8 cellular contexts compared by ENCODE assay signal in the genomic region with DNA sequence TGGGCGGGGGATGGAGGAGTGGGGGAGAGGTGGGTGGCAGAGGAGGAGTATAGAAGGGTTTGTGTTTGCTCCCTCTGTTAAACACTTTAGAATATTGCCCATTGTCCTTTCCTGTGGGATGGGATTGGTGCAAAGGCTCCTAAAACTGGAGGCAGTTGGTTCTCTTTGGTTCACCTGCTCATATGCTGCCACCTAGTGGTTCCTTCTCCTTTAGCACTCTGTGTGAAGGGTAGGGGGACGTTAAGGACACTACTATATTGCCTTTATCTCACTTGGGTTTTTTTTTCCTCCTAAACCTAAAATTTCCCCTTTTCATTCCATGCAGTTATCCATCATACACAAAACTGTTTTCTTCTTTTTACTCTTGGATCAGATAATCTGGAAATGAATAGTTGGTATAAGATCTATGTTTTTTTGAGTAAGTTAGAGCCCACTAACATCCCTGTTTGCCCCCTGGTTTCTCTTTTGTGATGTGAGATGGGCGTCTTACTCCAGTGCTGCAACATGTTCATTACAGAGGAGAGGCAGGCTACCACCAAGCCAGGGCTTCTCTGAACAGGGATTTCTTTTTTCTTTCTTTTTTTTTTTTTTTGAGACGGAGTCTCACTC. TPM values are rescaled to one million over a fixed set of nuclear protein-coding genes. Genes with fewer than 3 reads are reported as not detected.
DNase-seq lines count a peak whose midpoint lies in the region; ATAC-seq and TF ChIP-seq lines count a peak whose summit lies in the region.

No MANE protein-coding gene starts in this region.

- TF ChIP-seq POLR2A in vagina (IDR thresholded peaks at IDR 0.05), result no peak

- H3K79me2 ChIP-seq in fibroblast of lung (ENCODE audit: control insufficient read depth, insufficient read depth, low read length), result no peaks in the 10 kb centered on the region

- DNase-seq in CMK (ENCODE audit: low read depth), result peak; percentile 40
- DNase-seq in HS-27A (ENCODE audit: low read depth), result peak; percentile 45
- DNase-seq in NCI-H82 treated with DMSO at 0.1 percent for 48 hours (lab: John Stamatoyannopoulos, UW; ENCODE audit: unreplicated experiment), result peak; percentile 81
- peak; percentile 44 for DNase-seq in activated T-cell treated with anti-CD3 and anti-CD28 coated beads for 24 hours (ENCODE audit: low read depth)
- peak; percentile 51 to 79 for DNase-seq in fibroblast of lung (ENCODE audit: low read depth in 2 of 2)
- no peak for DNase-seq in vagina (ENCODE audit: extremely low spot score in 2 of 2)

- no peak overlapping the region for H3K4me3 Mint-ChIP-seq in nephron

- H3K36me3 Mint-ChIP-seq in nephron (ENCODE audit: low read depth), result no peaks in the 10 kb centered on the region

- no peak for ATAC-seq in GM19455 (IDR thresholded peaks at IDR 0.05; ENCODE audit: unreplicated experiment)

- peaks cover 7% of the 10 kb centered on the region for H3K27me3 Mint-ChIP-seq in nephron (ENCODE audit: low read depth)

- no peak overlapping the region for H2AFZ ChIP-seq in fibroblast of lung (ENCODE audit: low read length)

- H4K20me1 ChIP-seq in fibroblast of lung (ENCODE audit: control insufficient read depth, extremely low read depth, insufficient read depth, low read length), result no peaks in the 10 kb centered on the region

- peak; percentile 86 to 94 for TF ChIP-seq CTCF in fibroblast of lung (conservative IDR thresholded peaks at IDR 0.05 in 1 of 2, IDR thresholded peaks at IDR 0.05 in 1 of 2; ENCODE audit: low read depth in 1 of 2, low read length in 2 of 2)
- TF ChIP-seq CTCF in nephron (IDR thresholded peaks at IDR 0.05; ENCODE audit: unreplicated experiment in 3 of 3), result peak; percentile 82 to 92 (median 88)
- TF ChIP-seq CTCF in vagina (IDR thresholded peaks at IDR 0.05), result peak; percentile 61 to 76 (median 70)

- H3K4me2 ChIP-seq in fibroblast of lung (ENCODE audit: extremely low read depth, insufficient read depth, low read length), result no peak overlapping the region

- H3K27ac Mint-ChIP-seq in nephron, result peak overlapping the region in 2 of 3 experiments; percentile 9 to 14

- H3K4me1 ChIP-seq in fibroblast of lung (ENCODE audit: control insufficient read depth, extremely low read depth, insufficient read depth, low read length) (no peaks in the 10 kb centered on the region), vagina (no peaks in the 10 kb centered on the region)

- H3K4me1 Mint-ChIP-seq in nephron, result peaks cover 10% of the 10 kb centered on the region

- intact Hi-C loops in vagina (cut with DNase I), result no loop called here

- H3K9me3 ChIP-seq in fibroblast of lung (ENCODE audit: control insufficient read depth, insufficient read depth, low read depth, low read length) (no peaks in the 10 kb centered on the region), vagina (no peaks in the 10 kb centered on the region)

- H3K4me3 ChIP-seq in fibroblast of lung (replicated peaks in 1 of 4; ENCODE audit: control extremely low read depth in 1 of 4, insufficient read depth in 1 of 4, low read depth in 3 of 4, low read length in 4 of 4) (no peak overlapping the region), vagina (no peak overlapping the region)

- no peak overlapping the region for H3K9ac ChIP-seq in fibroblast of lung (ENCODE audit: insufficient read depth, low read length)

- H3K27me3 ChIP-seq in fibroblast of lung (ENCODE audit: control insufficient read depth, insufficient read depth, low read length), result peaks cover 7% of the 10 kb centered on the region
- H3K27me3 ChIP-seq in vagina, result no peaks in the 10 kb centered on the region

- H3K27ac ChIP-seq in fibroblast of lung (ENCODE audit: insufficient read depth, low read length) (no peak overlapping the region), vagina (no peak overlapping the region)

- H3K9me3 Mint-ChIP-seq in nephron, result no peaks in the 10 kb centered on the region

- no peaks in the 10 kb centered on the region for H3K36me3 ChIP-seq in fibroblast of lung (ENCODE audit: control insufficient read depth, insufficient read depth, low read length)
- no peaks in the 10 kb centered on the region for H3K36me3 ChIP-seq in vagina

RNA-seq across cellular contexts. Expression of gene SNX11, which starts 23.8 kb away (rescaled TPM):
- total RNA-seq in fibroblast of lung (9.0 and 12.6 TPM in 2 replicates), vagina (15.0 TPM)
- polyA plus RNA-seq in fibroblast of lung, result 13.2 and 17.7 TPM in 2 replicates
- polyA plus RNA-seq in fibroblast of lung (2012), result 15.1 and 18.7 TPM in 2 replicates
- polyA minus RNA-seq in fibroblast of lung (ENCODE audit: low replicate concordance), result 15.9 and 24.2 TPM in 2 replicates

RNA-seq across cellular contexts. Expression of gene CBX1, which starts 30.0 kb away (rescaled TPM):
- total RNA-seq in fibroblast of lung (44.9 and 50.4 TPM in 2 replicates), vagina (43.5 TPM)
- polyA plus RNA-seq in fibroblast of lung, result 64.8 and 68.1 TPM in 2 replicates
- polyA plus RNA-seq in fibroblast of lung (2012), result 78.7 and 95.1 TPM in 2 replicates
- polyA minus RNA-seq in fibroblast of lung (ENCODE audit: low replicate concordance), result 3.5 and 7.2 TPM in 2 replicates

Comparison
In these comparisons a context has a peak if more than half of its experiments do, and no peak if none do; other contexts are left out.
1. DNase-seq: peak in CMK (single experiment), HS-27A (single experiment), NCI-H82 treated with DMSO at 0.1 percent for 48 hours (single experiment), activated T-cell treated with anti-CD3 and anti-CD28 coated beads for 24 hours (single experiment) and fibroblast of lung (2 of 2); none in vagina (0 of 2).
2. Peak in every context shown above with its lines, with median percentiles within 50 percentile points of each other: CTCF ChIP-seq.